ENCODE assay signal across 23 cellular contexts in genomic region chr5:17441351-17441750, GRCh38. TPM values are rescaled to one million over a fixed set of nuclear protein-coding genes. Genes with fewer than 3 reads are reported as not detected.
DNase-seq lines count a peak whose midpoint lies in the region; ATAC-seq and TF ChIP-seq lines count a peak whose summit lies in the region.
"Had no signal": no experiment of that assay in that cellular context is flagged by ENCODE, and none has a peak within 500 bp of the region (broad histone marks: within the 10 kb centered on the region; RNA-seq: fewer than 3 reads in every experiment).

No MANE protein-coding gene starts in this region.

- H3K27me3 ChIP-seq in HL-60 (ENCODE audit: insufficient read depth, poor library complexity, severe bottlenecking) (no peaks in the 10 kb centered on the region), right lobe of liver (no peaks in the 10 kb centered on the region)
- H3K27me3 ChIP-seq: esophagus muscularis mucosa, thyroid gland had no signal

- H3K4me1 ChIP-seq in right lobe of liver = no peaks in the 10 kb centered on the region
- H3K4me1 ChIP-seq: esophagus muscularis mucosa, thyroid gland had no signal

- TF ChIP-seq CTCF in HL-60 (IDR thresholded peaks at IDR 0.05; ENCODE audit: insufficient read depth, low read length) = no peak
- TF ChIP-seq CTCF in astrocyte of the cerebellum (IDR thresholded peaks at IDR 0.05; ENCODE audit: low read depth, low read length, missing control alignments) = no peak
- TF ChIP-seq CTCF in right lobe of liver (IDR thresholded peaks at IDR 0.05) = no peak

- ATAC-seq in activated T-cell treated with anti-CD3 and anti-CD28 coated beads, Interleukin-2, amount 50 U/mL, for 72 hours (replicated peaks in 1 of 2) = no peak
- ATAC-seq in right lobe of liver = no peak
- ATAC-seq: activated T-cell treated with anti-CD3 and anti-CD28 coated beads, Interleukin-2, amount 50 U/mL, for 4 hours; natural killer cell had no signal

- H3K36me3 Mint-ChIP-seq in activated T-cell treated with anti-CD3 and anti-CD28 coated beads, Interleukin-2, amount 50 U/mL, for 72 hours (ENCODE audit: insufficient read depth in 2 of 2) = no peaks in the 10 kb centered on the region

- H3K4me3 Mint-ChIP-seq in activated T-cell treated with anti-CD3 and anti-CD28 coated beads, Interleukin-2, amount 50 U/mL, for 72 hours = no peak overlapping the region
- H3K4me3 Mint-ChIP-seq: activated CD4-positive, alpha-beta memory T cell treated with anti-CD3 and anti-CD28 coated beads, Interleukin-2, amount 10 ng/mL, durations not matched to agents 7 days and 5 days; activated naive CD4-positive, alpha-beta T cell treated with anti-CD3 and anti-CD28 coated beads, Interleukin-2, amount 50 U/mL, for 24 hours; activated T-cell treated with anti-CD3 and anti-CD28 coated beads, Interleukin-2, amount 50 U/mL, for 4 hours; natural killer cell; T-helper 1 cell treated with Interleukin-12 subunit alpha and Interleukin-12 subunit beta and Interleukin-4 antibody, amounts not matched to agents 30 μg/mL and 1 μg/mL, for 36 hours had no signal

- no peaks in the 10 kb centered on the region for H3K4me1 Mint-ChIP-seq in activated T-cell treated with anti-CD3 and anti-CD28 coated beads, Interleukin-2, amount 50 U/mL, for 72 hours (ENCODE audit: low read depth)
- H3K4me1 Mint-ChIP-seq: activated CD4-positive, alpha-beta memory T cell treated with anti-CD3 and anti-CD28 coated beads, Interleukin-2, amount 10 ng/mL, durations not matched to agents 7 days and 5 days; activated naive CD4-positive, alpha-beta T cell treated with anti-CD3 and anti-CD28 coated beads, Interleukin-2, amount 50 U/mL, for 24 hours had no signal

- intact Hi-C loops in right lobe of liver (cut with DNase I) = no loop called here

- 31% methylated on average over 3 of the region's 3 CpGs for WGBS in right lobe of liver (ENCODE audit: insufficient coverage, low coverage, low lambda C conversion rate, missing lambda C conversion rate)

- TF ChIP-seq POLR2A in right lobe of liver (IDR thresholded peaks at IDR 0.05) = no peak

- H3K27ac Mint-ChIP-seq in activated T-cell treated with anti-CD3 and anti-CD28 coated beads, Interleukin-2, amount 50 U/mL, for 72 hours = no peak overlapping the region
- H3K27ac Mint-ChIP-seq: activated CD4-positive, alpha-beta memory T cell treated with anti-CD3 and anti-CD28 coated beads, Interleukin-2, amount 10 ng/mL, durations not matched to agents 7 days and 5 days; activated naive CD4-positive, alpha-beta T cell treated with anti-CD3 and anti-CD28 coated beads, Interleukin-2, amount 50 U/mL, for 24 hours; natural killer cell; progenitor cell of endocrine pancreas; T-helper 1 cell treated with Interleukin-12 subunit alpha and Interleukin-12 subunit beta and Interleukin-4 antibody, amounts not matched to agents 30 μg/mL and 1 μg/mL, for 36 hours had no signal

- no peaks in the 10 kb centered on the region for H3K27me3 Mint-ChIP-seq in activated T-cell treated with anti-CD3 and anti-CD28 coated beads, Interleukin-2, amount 50 U/mL, for 72 hours (ENCODE audit: low read depth)
- H3K27me3 Mint-ChIP-seq: activated CD4-positive, alpha-beta memory T cell treated with anti-CD3 and anti-CD28 coated beads, Interleukin-2, amount 10 ng/mL, durations not matched to agents 7 days and 5 days; progenitor cell of endocrine pancreas had no signal

- peaks cover 6 to 8% of the 10 kb centered on the region in 2 donors for H3K9me3 Mint-ChIP-seq in activated T-cell treated with anti-CD3 and anti-CD28 coated beads, Interleukin-2, amount 50 U/mL, for 72 hours

- H3K27ac ChIP-seq in HL-60 (replicated peaks) (peak overlapping the region; percentile 21; the same call in 1 of the 2 replicates), right lobe of liver (no peak overlapping the region)
- H3K27ac ChIP-seq: esophagus muscularis mucosa, KMS-11, thyroid gland had no signal

- H3K4me3 ChIP-seq in HL-60 (replicated peaks; ENCODE audit: insufficient read depth, low read length) = no peak overlapping the region
- no peak overlapping the region for H3K4me3 ChIP-seq in astrocyte of the cerebellum (ENCODE audit: low read depth, low read length)
- no peak overlapping the region for H3K4me3 ChIP-seq in right lobe of liver
- H3K4me3 ChIP-seq: esophagus muscularis mucosa, thyroid gland had no signal

- in situ Hi-C loops in astrocyte of the cerebellum (cut with HindIII; ENCODE audit: low sequenced_read_pairs) = no loop called here

- no peaks in the 10 kb centered on the region for H3K9me3 ChIP-seq in right lobe of liver
- H3K9me3 ChIP-seq: thyroid gland had no signal

- no peaks in the 10 kb centered on the region for H3K36me3 ChIP-seq in right lobe of liver
- H3K36me3 ChIP-seq: esophagus muscularis mucosa, thyroid gland had no signal

- DNase-seq in AG08395 (ENCODE audit: low spot score) (peak; percentile 69), HL-60 (ENCODE audit: low read depth in 1 of 2, low spot score in 1 of 2) (no peak), astrocyte of the cerebellum (ENCODE audit: low read depth) (peak; percentile 91), iris pigment epithelial cell (ENCODE audit: low read depth) (peak; percentile 97), NCI-H510A (lab: John Stamatoyannopoulos, UW) (no peak), right lobe of liver (no peak), amygdala (lab: John Stamatoyannopoulos, UW) (no peak)
- DNase-seq in activated T-cell treated with anti-CD3 and anti-CD28 coated beads, Interleukin-2, amount 50 U/mL, for 72 hours = no peak
- DNase-seq: activated CD4-positive, alpha-beta memory T cell treated with anti-CD3 and anti-CD28 coated beads, Interleukin-2, amount 10 ng/mL, durations not matched to agents 7 days and 5 days; activated T-cell treated with anti-CD3 and anti-CD28 coated beads, Interleukin-2, amount 50 U/mL, for 4 hours; central memory CD4-positive, alpha-beta T cell; effector CD4-positive, alpha-beta T cell; H7; natural killer cell; NCI-H1105; NCI-H69; OCI-M1; thyroid gland had no signal

RNA-seq across cellular contexts. Expression of gene TAF11L2, which starts 56.7 kb away (rescaled TPM):
- not detected for total RNA-seq in activated T-cell treated with anti-CD3 and anti-CD28 coated beads, Interleukin-2, amount 50 U/mL, for 72 hours
- not detected for total RNA-seq in right lobe of liver
- total RNA-seq: activated CD4-positive, alpha-beta memory T cell treated with anti-CD3 and anti-CD28 coated beads, Interleukin-2, amount 10 ng/mL, durations not matched to agents 7 days and 5 days; activated T-cell treated with anti-CD3 and anti-CD28 coated beads, Interleukin-2, amount 50 U/mL, for 4 hours; esophagus muscularis mucosa; H7; natural killer cell; progenitor cell of endocrine pancreas; thyroid gland had no signal

Comparison
In these comparisons a context has a peak if more than half of its experiments do, and no peak if none do; other contexts are left out.
1. DNase-seq: peak in AG08395 (single experiment), astrocyte of the cerebellum (single experiment) and iris pigment epithelial cell (single experiment); none in HL-60 (0 of 2), activated T-cell treated with anti-CD3 and anti-CD28 coated beads, Interleukin-2, amount 50 U/mL, for 72 hours (0 of 2), NCI-H510A (single experiment), right lobe of liver (0 of 3) and amygdala (0 of 56).